Comparison of ENCODE assay signal across 8 cellular contexts in genomic region chr13:99971576-99972189, GRCh38. TPM values are rescaled to one million over a fixed set of nuclear protein-coding genes. Genes with fewer than 3 reads are reported as not detected.
DNase-seq lines count a peak whose midpoint lies in the region; ATAC-seq and TF ChIP-seq lines count a peak whose summit lies in the region.

TSS of gene ZIC5 (minus strand) at chr13:99971767. CDS start at chr13:99971603, 164 bp downstream.

- CTCF ChIA-PET in Caco-2 (lab: Charles Lee): no interaction called here

- H3K27me3 Mint-ChIP-seq in Caco-2 (ENCODE audit: insufficient read depth, unreplicated experiment) (peaks cover 39% of the 10 kb centered on the region), nephron (ENCODE audit: low read depth) (peaks cover 88% of the 10 kb centered on the region)

- H3K4me1 ChIP-seq in Caco-2 (peaks cover 14% of the 10 kb centered on the region; the same call in 1 of the 2 replicates), KMS-11 (ENCODE audit: low read depth, poor library complexity, severe bottlenecking) (no peaks in the 10 kb centered on the region)

- H3K4me3 ChIP-seq in Caco-2 (ENCODE audit: low read depth, low read length) (peak within 1 kb of the TSS; percentile 70), KMS-11 (IDR thresholded peaks at IDR 0.05; ENCODE audit: insufficient read depth, low read depth, low read length) (no peak within 1 kb of the TSS), astrocyte of the spinal cord (ENCODE audit: low read depth, low read length) (peak within 1 kb of the TSS; percentile 65)

- H3K27ac Mint-ChIP-seq in Caco-2 (ENCODE audit: unreplicated experiment) (no peak within 1 kb of the TSS), nephron (peak within 1 kb of the TSS in 2 of 3 experiments; percentile 63 to 75)

- H3K36me3 ChIP-seq in Caco-2 (ENCODE audit: control insufficient read depth, insufficient read depth, low read length) (no peaks in the 10 kb centered on the region), KMS-11 (ENCODE audit: insufficient read depth) (no peaks in the 10 kb centered on the region)

- H3K9me3 ChIP-seq in Caco-2: no peaks in the 10 kb centered on the region

- peak within 1 kb of the TSS; percentile 57; the same call in 1 of the 2 replicates for H3K9ac ChIP-seq in KMS-11

- in situ Hi-C loops in astrocyte of the spinal cord (cut with HindIII; ENCODE audit: low sequenced_read_pairs): no loop called here

- ATAC-seq in HG03354 (IDR thresholded peaks at IDR 0.05; ENCODE audit: poor library complexity, severe bottlenecking, unreplicated experiment): no peak

- H3K36me3 Mint-ChIP-seq in Caco-2 (ENCODE audit: insufficient read depth, unreplicated experiment): no peaks in the 10 kb centered on the region
- H3K36me3 Mint-ChIP-seq in nephron (ENCODE audit: low read depth): peaks cover 3% of the 10 kb centered on the region

- no peak for TF ChIP-seq CTCF in Caco-2 (IDR thresholded peaks at IDR 0.05; ENCODE audit: insufficient read depth in 1 of 2, low read depth in 1 of 2, low read length in 1 of 2, severe bottlenecking in 1 of 2, unreplicated experiment in 1 of 2)
- no peak for TF ChIP-seq CTCF in KMS-11 (conservative IDR thresholded peaks at IDR 0.05; ENCODE audit: low read depth, low read length)
- TF ChIP-seq CTCF in astrocyte of the spinal cord (IDR thresholded peaks at IDR 0.05; ENCODE audit: low read depth, low read length): no peak
- TF ChIP-seq CTCF in nephron (IDR thresholded peaks at IDR 0.05; ENCODE audit: unreplicated experiment in 3 of 3): no peak

- peak within 1 kb of the TSS; percentile 52 for H2AFZ ChIP-seq in KMS-11 (ENCODE audit: low read depth)

- intact Hi-C loops in Caco-2 (cut with micrococcal nuclease; ENCODE audit: unreplicated experiment): no loop called here

- H3K4me1 Mint-ChIP-seq in Caco-2 (ENCODE audit: low read depth, unreplicated experiment) (peaks cover 13% of the 10 kb centered on the region), nephron (peaks cover 23% of the 10 kb centered on the region)

- peak within 1 kb of the TSS; percentile 98 for H3K4me3 Mint-ChIP-seq in Caco-2 (ENCODE audit: unreplicated experiment)
- H3K4me3 Mint-ChIP-seq in nephron: peak within 1 kb of the TSS; percentile 77 to 85 (median 78)

- no TSS peak for BruUV-seq in Caco-2 (replicated peaks; lab: Mats Ljungman, UMichigan)

- H3K79me2 ChIP-seq in KMS-11 (ENCODE audit: insufficient read depth, low read depth): peaks cover 4% of the 10 kb centered on the region; the same call in 1 of the 2 replicates

- H3K27me3 ChIP-seq in Caco-2 (replicated peaks; ENCODE audit: control insufficient read depth, insufficient read depth, low read length) (peaks cover 6% of the 10 kb centered on the region), KMS-11 (ENCODE audit: insufficient read depth, low read depth) (no peaks in the 10 kb centered on the region)

- H3K4me2 ChIP-seq in KMS-11: peak within 1 kb of the TSS; percentile 51; the same call in 1 of the 2 replicates

- H3K9me3 Mint-ChIP-seq in Caco-2 (ENCODE audit: unreplicated experiment) (no peaks in the 10 kb centered on the region), nephron (no peaks in the 10 kb centered on the region)

- no peaks in the 10 kb centered on the region for H4K20me1 ChIP-seq in KMS-11 (ENCODE audit: insufficient read depth)

- POLR2A ChIA-PET in Caco-2 (lab: Charles Lee): no interaction called here

- H3K27ac ChIP-seq in KMS-11: peak within 1 kb of the TSS; percentile 39; the same call in 1 of the 2 replicates

- DNase-seq in Caco-2: no peak
- peak; percentile 83 for DNase-seq in astrocyte of the spinal cord (ENCODE audit: low read depth, low spot score)
- DNase-seq in NCI-H2196 treated with DMSO at 0.1 percent for 48 hours (lab: John Stamatoyannopoulos, UW; ENCODE audit: unreplicated experiment): no peak
- DNase-seq in amniotic stem cell (lab: John Stamatoyannopoulos, UW): no peak
- DNase-seq in HUDEP-2 (lab: John Stamatoyannopoulos, UW; ENCODE audit: unreplicated experiment in 76 of 76): no peak

RNA-seq across cellular contexts. Expression of gene ZIC5, which starts in this region (rescaled TPM):
- 0.49 and 0.66 TPM in 2 replicates for total RNA-seq in Caco-2 (2022)
